In the genomic region with DNA sequence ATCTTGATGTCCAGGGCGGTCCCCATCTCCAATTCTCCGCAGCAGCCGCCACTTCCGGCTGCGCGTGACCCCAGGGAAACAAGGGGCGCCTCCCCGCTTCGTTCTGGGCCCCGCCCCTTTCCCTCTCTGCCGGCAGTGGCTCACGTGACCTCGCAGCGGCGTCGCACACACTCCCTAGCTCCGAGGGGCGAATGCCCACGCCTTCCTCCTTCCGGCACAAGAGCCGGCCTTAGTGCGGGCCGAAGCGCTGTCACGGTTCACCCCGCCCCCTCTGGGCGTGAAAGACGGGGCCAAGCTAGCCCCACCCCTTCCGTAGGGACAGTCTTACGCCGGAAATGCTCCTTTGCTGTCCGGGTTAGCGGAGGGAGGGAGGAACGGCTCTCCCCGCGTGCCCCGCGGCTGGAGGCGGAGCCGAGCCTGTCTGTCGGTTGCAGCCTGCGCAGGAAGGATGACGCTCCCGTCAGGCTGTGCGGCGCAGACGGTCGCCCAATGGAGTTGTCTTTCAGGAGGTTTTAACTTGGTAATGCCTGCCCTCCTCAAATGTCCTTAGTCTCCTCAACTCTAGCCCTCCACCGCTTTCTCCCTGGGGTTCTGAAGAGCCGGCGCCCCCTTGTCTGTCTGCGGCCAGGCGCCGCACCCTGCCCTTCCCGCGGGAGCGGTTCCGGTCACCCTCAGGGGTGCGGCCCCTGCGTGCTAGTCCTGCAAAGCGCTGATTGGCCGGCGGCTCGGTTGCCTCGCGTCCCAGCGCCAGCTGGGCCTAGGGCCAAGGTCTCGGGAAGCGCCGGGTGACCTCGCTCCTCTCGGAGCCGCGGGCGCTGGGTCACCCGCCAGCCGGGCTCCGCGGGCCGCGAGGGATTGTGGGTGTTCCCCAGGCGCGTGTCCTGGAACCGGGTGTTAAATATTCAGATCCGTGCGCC, we compare ENCODE assay signal across 1 cellular context.
TF ChIP-seq lines count a peak whose summit lies in the region.

Gene VPS26C (minus strand): TSS at position 66 of the 917 bp plus-strand sequence. CDS start 40 bp downstream, at position 26.

TF ChIP-seq in WTC11, 78 proteins besides CTCF, POLR2A, EP300 and RAD21 (continued from another document):
- TF ChIP-seq, protein P1, sequence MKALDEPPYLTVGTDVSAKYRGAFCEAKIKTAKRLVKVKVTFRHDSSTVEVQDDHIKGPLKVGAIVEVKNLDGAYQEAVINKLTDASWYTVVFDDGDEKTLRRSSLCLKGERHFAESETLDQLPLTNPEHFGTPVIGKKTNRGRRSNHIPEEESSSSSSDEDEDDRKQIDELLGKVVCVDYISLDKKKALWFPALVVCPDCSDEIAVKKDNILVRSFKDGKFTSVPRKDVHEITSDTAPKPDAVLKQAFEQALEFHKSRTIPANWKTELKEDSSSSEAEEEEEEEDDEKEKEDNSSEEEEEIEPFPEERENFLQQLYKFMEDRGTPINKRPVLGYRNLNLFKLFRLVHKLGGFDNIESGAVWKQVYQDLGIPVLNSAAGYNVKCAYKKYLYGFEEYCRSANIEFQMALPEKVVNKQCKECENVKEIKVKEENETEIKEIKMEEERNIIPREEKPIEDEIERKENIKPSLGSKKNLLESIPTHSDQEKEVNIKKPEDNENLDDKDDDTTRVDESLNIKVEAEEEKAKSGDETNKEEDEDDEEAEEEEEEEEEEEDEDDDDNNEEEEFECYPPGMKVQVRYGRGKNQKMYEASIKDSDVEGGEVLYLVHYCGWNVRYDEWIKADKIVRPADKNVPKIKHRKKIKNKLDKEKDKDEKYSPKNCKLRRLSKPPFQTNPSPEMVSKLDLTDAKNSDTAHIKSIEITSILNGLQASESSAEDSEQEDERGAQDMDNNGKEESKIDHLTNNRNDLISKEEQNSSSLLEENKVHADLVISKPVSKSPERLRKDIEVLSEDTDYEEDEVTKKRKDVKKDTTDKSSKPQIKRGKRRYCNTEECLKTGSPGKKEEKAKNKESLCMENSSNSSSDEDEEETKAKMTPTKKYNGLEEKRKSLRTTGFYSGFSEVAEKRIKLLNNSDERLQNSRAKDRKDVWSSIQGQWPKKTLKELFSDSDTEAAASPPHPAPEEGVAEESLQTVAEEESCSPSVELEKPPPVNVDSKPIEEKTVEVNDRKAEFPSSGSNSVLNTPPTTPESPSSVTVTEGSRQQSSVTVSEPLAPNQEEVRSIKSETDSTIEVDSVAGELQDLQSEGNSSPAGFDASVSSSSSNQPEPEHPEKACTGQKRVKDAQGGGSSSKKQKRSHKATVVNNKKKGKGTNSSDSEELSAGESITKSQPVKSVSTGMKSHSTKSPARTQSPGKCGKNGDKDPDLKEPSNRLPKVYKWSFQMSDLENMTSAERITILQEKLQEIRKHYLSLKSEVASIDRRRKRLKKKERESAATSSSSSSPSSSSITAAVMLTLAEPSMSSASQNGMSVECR (CRISPR knock-in tag; IDR thresholded peaks at IDR 0.05; ENCODE audit: borderline replicate concordance), result peak; percentile 71; the same call in 1 of the 2 replicates
- TF ChIP-seq, protein P2, sequence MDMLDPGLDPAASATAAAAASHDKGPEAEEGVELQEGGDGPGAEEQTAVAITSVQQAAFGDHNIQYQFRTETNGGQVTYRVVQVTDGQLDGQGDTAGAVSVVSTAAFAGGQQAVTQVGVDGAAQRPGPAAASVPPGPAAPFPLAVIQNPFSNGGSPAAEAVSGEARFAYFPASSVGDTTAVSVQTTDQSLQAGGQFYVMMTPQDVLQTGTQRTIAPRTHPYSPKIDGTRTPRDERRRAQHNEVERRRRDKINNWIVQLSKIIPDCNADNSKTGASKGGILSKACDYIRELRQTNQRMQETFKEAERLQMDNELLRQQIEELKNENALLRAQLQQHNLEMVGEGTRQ (CRISPR knock-in tag; IDR thresholded peaks at IDR 0.05), result peak; percentile 97
- peak; percentile 37; the same call in 1 of the 2 replicates for TF ChIP-seq MYBL2 (CRISPR knock-in tag; IDR thresholded peaks at IDR 0.05)
- 0 out of 2 replicates have a peak, but pooled peaks have one; percentile 27 for TF ChIP-seq NR1H2 (CRISPR knock-in tag; IDR thresholded peaks at IDR 0.05)
- TF ChIP-seq NFE2L1 (CRISPR knock-in tag; IDR thresholded peaks at IDR 0.05), result 0 out of 2 replicates have a peak, but pooled peaks have one; percentile 25
- no peak for TF ChIP-seq ZNF423 (CRISPR knock-in tag; IDR thresholded peaks at IDR 0.05)
- peak; percentile 76 for TF ChIP-seq CREM (CRISPR knock-in tag; IDR thresholded peaks at IDR 0.05)
- TF ChIP-seq ETV6 (CRISPR knock-in tag; IDR thresholded peaks at IDR 0.05), result peak; percentile 57; the same call in 1 of the 2 replicates
- TF ChIP-seq FOXK1 (CRISPR knock-in tag; IDR thresholded peaks at IDR 0.05), result peak; percentile 80
- no peak for TF ChIP-seq ZNF416 (CRISPR knock-in tag; IDR thresholded peaks at IDR 0.05)
- peak; percentile 74 for TF ChIP-seq GABPB1 (CRISPR knock-in tag; IDR thresholded peaks at IDR 0.05)
